In genomic region chr19:12799723-12800343, GRCh38 we compare ENCODE assay signal across 12 cellular contexts. TPM values are rescaled to one million over a fixed set of nuclear protein-coding genes. Genes with fewer than 3 reads are reported as not detected.
DNase-seq lines count a peak whose midpoint lies in the region; FAIRE-seq and TF ChIP-seq lines count a peak whose summit lies in the region.
"Had no signal": no experiment of that assay in that cellular context is flagged by ENCODE, and none has a peak within 500 bp of the region (broad histone marks: within the 10 kb centered on the region; RNA-seq: fewer than 3 reads in every experiment).

No MANE protein-coding gene starts in this region.

- peak overlapping the region in 2 of 7 donors; percentile 7 to 61 for H3K27ac Mint-ChIP-seq in CD4-positive, alpha-beta memory T cell
- H3K27ac Mint-ChIP-seq in IgD-negative memory B cell (peak overlapping the region in 2 of 3 donors; percentile 23 to 76), astrocyte (ENCODE audit: unreplicated experiment) (no peak overlapping the region), nephron progenitor cell (no peak overlapping the region)

- TF ChIP-seq CTCF in astrocyte (IDR thresholded peaks at IDR 0.05; ENCODE audit: insufficient read depth, low read depth, low read length): no peak
- no peak for TF ChIP-seq CTCF in nephron progenitor cell (IDR thresholded peaks at IDR 0.05)
- no peak for TF ChIP-seq CTCF in GM10266 (IDR thresholded peaks at IDR 0.05; ENCODE audit: control insufficient read depth, insufficient read depth, low read depth, missing control alignments)
- TF ChIP-seq CTCF in GM13977 (IDR thresholded peaks at IDR 0.05; ENCODE audit: extremely low read depth, insufficient read depth, missing control alignments): no peak

- peak overlapping the region in 1 of 2 donors; percentile 65 for H3K4me3 ChIP-seq in CD4-positive, alpha-beta memory T cell (ENCODE audit: low read length in 2 of 2)
- no peak overlapping the region for H3K4me3 ChIP-seq in astrocyte (ENCODE audit: insufficient read depth, low read depth, low read length)
- H3K4me3 ChIP-seq: testis had no signal

- no peak for FAIRE-seq in astrocyte (lab: Jason Lieb, UNC)

- in situ Hi-C loops in GM13977 (cut with MboI; ENCODE audit: low pct_unique_long_range_greater_than_20kb, low sequenced_read_pairs, unreplicated experiment): no loop called here

- POLR2A ChIA-PET in CD4-positive, alpha-beta memory T cell (lab: Charles Lee; ENCODE audit: partially characterized antibody): interaction anchor here (1.0 to 20.0 kb wide), 5 partner anchors 7 to 118 kb away, joined by 3 to 1162 read pairs (median 8); partner anchors contain the start of genes DHPS, HOOK2 and JUNB

- no peaks in the 10 kb centered on the region for H3K9me3 ChIP-seq in CD4-positive, alpha-beta memory T cell (ENCODE audit: control insufficient read depth in 1 of 2, low read length in 2 of 2)
- H3K9me3 ChIP-seq in astrocyte (ENCODE audit: insufficient read depth, low read depth, low read length): no peaks in the 10 kb centered on the region
- H3K9me3 ChIP-seq: right lobe of liver, testis had no signal

- peak overlapping the region in 7 of 8 donors; percentile 43 to 91 (median 85) for H3K4me3 Mint-ChIP-seq in CD4-positive, alpha-beta memory T cell
- H3K4me3 Mint-ChIP-seq in IgD-negative memory B cell (peak overlapping the region in 2 of 4 donors; percentile 41 to 79), astrocyte (ENCODE audit: unreplicated experiment) (peak overlapping the region; percentile 88), nephron progenitor cell (peak overlapping the region; percentile 90)

- H2AFZ ChIP-seq in astrocyte (ENCODE audit: low read depth, low read length): no peak overlapping the region

- CTCF ChIA-PET in CD4-positive, alpha-beta memory T cell (lab: Charles Lee; ENCODE audit: partially characterized antibody): interaction anchor here (0.9 to 17.4 kb wide), 3 partner anchors 29 to 63 kb away, joined by 3 to 906 read pairs (median 15); partner anchors contain the start of genes GET3 and HOOK2

- peaks cover 40% of the 10 kb centered on the region for H3K4me1 ChIP-seq in CD4-positive, alpha-beta memory T cell (ENCODE audit: insufficient read depth, low read length)
- peaks cover 24% of the 10 kb centered on the region for H3K4me1 ChIP-seq in astrocyte (ENCODE audit: insufficient read depth, low read length)

- H3K4me1 Mint-ChIP-seq in CD4-positive, alpha-beta memory T cell: peaks cover 23 to 46% (median 34%) of the 10 kb centered on the region in 4 donors
- H3K4me1 Mint-ChIP-seq in IgD-negative memory B cell (peaks cover 13 to 22% (median 20%) of the 10 kb centered on the region in 3 donors), astrocyte (ENCODE audit: low read depth, unreplicated experiment) (peaks cover 10% of the 10 kb centered on the region), nephron progenitor cell (peaks cover 32% of the 10 kb centered on the region)

- peak overlapping the region; percentile 67 for H3K27ac ChIP-seq in CD4-positive, alpha-beta memory T cell (ENCODE audit: low read depth, low read length)
- no peak overlapping the region for H3K27ac ChIP-seq in astrocyte (ENCODE audit: low read depth, low read length)
- H3K27ac ChIP-seq: right lobe of liver, testis had no signal

- no peaks in the 10 kb centered on the region for H3K9me3 Mint-ChIP-seq in CD4-positive, alpha-beta memory T cell
- H3K9me3 Mint-ChIP-seq in IgD-negative memory B cell (no peaks in the 10 kb centered on the region), astrocyte (ENCODE audit: unreplicated experiment) (no peaks in the 10 kb centered on the region), nephron progenitor cell (no peaks in the 10 kb centered on the region)

- H3K4me2 ChIP-seq in astrocyte (ENCODE audit: low read length): no peak overlapping the region

- peaks cover 14% of the 10 kb centered on the region for H3K79me2 ChIP-seq in astrocyte (ENCODE audit: insufficient read depth, low read length)

- H3K27me3 Mint-ChIP-seq in CD4-positive, alpha-beta memory T cell: no peaks in the 10 kb centered on the region
- no peaks in the 10 kb centered on the region for H3K27me3 Mint-ChIP-seq in IgD-negative memory B cell
- peaks cover 7% of the 10 kb centered on the region for H3K27me3 Mint-ChIP-seq in astrocyte (ENCODE audit: low read depth, unreplicated experiment)
- H3K27me3 Mint-ChIP-seq in nephron progenitor cell (ENCODE audit: low read depth, poor library complexity): no peaks in the 10 kb centered on the region

- intact Hi-C loops in CD4-positive, alpha-beta memory T cell (cut with micrococcal nuclease): loop anchor here (5.0 kb wide), 1 partner anchor 47 kb away; no protein-coding TSS in a partner anchor

- no peak overlapping the region for H3K9ac ChIP-seq in astrocyte (ENCODE audit: low read length)

- no peak for DNase-seq in CD4-positive, alpha-beta memory T cell
- no peak for DNase-seq in astrocyte (ENCODE audit: low read depth)
- DNase-seq in nephron progenitor cell: no peak
- no peak for DNase-seq in kidney tubule cell (ENCODE audit: low spot score)
- DNase-seq in GM10266 (ENCODE audit: extremely low spot score): no peak
- DNase-seq in GM13977 (ENCODE audit: low spot score): no peak
- DNase-seq: activated effector memory CD4-positive, alpha-beta T cell treated with anti-CD3 and anti-CD28 coated beads, Interleukin-2, amount 50 U/mL, for 16 hours; NCI-H1105; NCI-H510A; testis had no signal

- no peaks in the 10 kb centered on the region for H3K27me3 ChIP-seq in CD4-positive, alpha-beta memory T cell (ENCODE audit: insufficient read depth, low read length)
- H3K27me3 ChIP-seq in astrocyte (ENCODE audit: insufficient read depth, low read length): no peaks in the 10 kb centered on the region
- H3K27me3 ChIP-seq: right lobe of liver, testis had no signal

- peaks cover 11% of the 10 kb centered on the region for H4K20me1 ChIP-seq in astrocyte (ENCODE audit: insufficient read depth, low read length)

- H3K36me3 ChIP-seq in CD4-positive, alpha-beta memory T cell (ENCODE audit: insufficient read depth, low read length): peaks cover 14% of the 10 kb centered on the region
- H3K36me3 ChIP-seq in astrocyte (ENCODE audit: insufficient read depth, low read length): no peaks in the 10 kb centered on the region

- H3K36me3 Mint-ChIP-seq in CD4-positive, alpha-beta memory T cell: peaks cover 4 to 22% of the 10 kb centered on the region in 2 donors
- H3K36me3 Mint-ChIP-seq in IgD-negative memory B cell (peaks cover 3% of the 10 kb centered on the region), astrocyte (ENCODE audit: low read depth, unreplicated experiment) (peaks cover 2% of the 10 kb centered on the region), nephron progenitor cell (ENCODE audit: low read depth) (peaks cover 31% of the 10 kb centered on the region)

RNA-seq across cellular contexts. Expression of gene PRDX2, which starts 1.8 kb away (rescaled TPM):
- total RNA-seq in CD4-positive, alpha-beta memory T cell: 100 to 1,000 TPM; 116 to 120 TPM
- 100 to 1,000 TPM; 266 to 533 TPM for polyA plus RNA-seq in CD4-positive, alpha-beta memory T cell
- 195 TPM for polyA plus RNA-seq in IgD-negative memory B cell
- total RNA-seq in astrocyte: 145 and 166 TPM in 2 replicates

RNA-seq across cellular contexts. Expression of gene THSD8, which starts 2.0 kb away (rescaled TPM):
- 1 to 10 TPM; 2.2 to 3.2 TPM for total RNA-seq in CD4-positive, alpha-beta memory T cell
- polyA plus RNA-seq in CD4-positive, alpha-beta memory T cell: 1 to 10 TPM; 1.5 to 4.4 TPM
- polyA plus RNA-seq in IgD-negative memory B cell: 6.4 TPM
- total RNA-seq in astrocyte: 3.6 and 4.5 TPM in 2 replicates

RNA-seq across cellular contexts. Expression of gene RNASEH2A, which starts 6.6 kb away (rescaled TPM):
- 10 to 100 TPM; 10.5 to 12.6 TPM for total RNA-seq in CD4-positive, alpha-beta memory T cell
- polyA plus RNA-seq in CD4-positive, alpha-beta memory T cell: 10 to 100 TPM; 16.9 to 23.5 TPM
- 27.4 TPM for polyA plus RNA-seq in IgD-negative memory B cell
- 5.4 and 10.5 TPM in 2 replicates for total RNA-seq in astrocyte

RNA-seq across cellular contexts. Expression of gene JUNB, which starts 8.5 kb away (rescaled TPM):
- total RNA-seq in CD4-positive, alpha-beta memory T cell: 100 to 1,000 TPM; 103 to 106 TPM
- 1,000 to 10,000 TPM in 1 of 2 donors, 100 to 1,000 TPM in 1; 771 to 3,132 TPM for polyA plus RNA-seq in CD4-positive, alpha-beta memory T cell
- 955 TPM for polyA plus RNA-seq in IgD-negative memory B cell
- total RNA-seq in astrocyte: 101 and 126 TPM in 2 replicates

RNA-seq across cellular contexts. Expression of gene HOOK2, which starts 24.5 kb away (rescaled TPM):
- 10 to 100 TPM; 23.3 to 24.2 TPM for total RNA-seq in CD4-positive, alpha-beta memory T cell
- polyA plus RNA-seq in CD4-positive, alpha-beta memory T cell: 1 to 10 TPM; 2.6 to 3.4 TPM
- polyA plus RNA-seq in IgD-negative memory B cell: 6.6 TPM
- total RNA-seq in astrocyte: 21.7 and 25.9 TPM in 2 replicates

Comparison
In these comparisons a context has a peak if more than half of its experiments do, and no peak if none do; other contexts are left out.
1. H3K27ac Mint-ChIP-seq: peak in IgD-negative memory B cell (2 of 3); none in astrocyte (single experiment) and nephron progenitor cell (single experiment).